ENCODE assay signal across 18 cellular contexts in the genomic region with DNA sequence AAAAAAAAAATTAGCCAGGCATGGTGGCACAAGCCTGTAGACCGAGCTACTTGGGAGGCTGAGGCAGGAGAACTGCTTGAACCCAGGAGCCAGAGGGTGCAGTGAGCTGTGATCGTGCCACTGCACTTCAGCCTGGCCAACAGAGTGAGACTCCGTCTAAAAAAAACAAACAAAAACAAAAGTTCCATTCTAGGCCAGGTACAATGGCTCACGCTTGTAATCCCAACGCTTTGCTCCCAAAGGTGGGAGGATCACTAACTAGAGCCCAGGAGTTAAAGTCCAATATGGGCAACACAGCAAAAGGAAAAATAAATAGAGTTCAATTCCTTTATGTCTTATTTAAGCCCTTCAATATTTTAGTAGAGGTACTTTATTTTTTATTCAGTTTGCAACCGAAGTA. TPM values are rescaled to one million over a fixed set of nuclear protein-coding genes. Genes with fewer than 3 reads are reported as not detected.
A peak's percentile ranks its signal among the peaks of the same experiment; 100 is the strongest.
DNase-seq lines count a peak whose midpoint lies in the region; ATAC-seq and TF ChIP-seq lines count a peak whose summit lies in the region.
"Had no signal": no experiment of that assay in that cellular context is flagged by ENCODE, and none has a peak within 500 bp of the region (broad histone marks: within the 10 kb centered on the region; RNA-seq: fewer than 3 reads in every experiment).

No MANE protein-coding gene starts in this region.

- no peak for ATAC-seq in activated CD8-positive, alpha-beta T cell treated with anti-CD3 and anti-CD28 coated beads, Interleukin-2, amount 10 ng/mL, durations not matched to agents 7 days and 5 days
- ATAC-seq in activated CD8-positive, alpha-beta T cell treated with anti-CD3 and anti-CD28 coated beads for 36 hours: no peak
- ATAC-seq in HG02763 (IDR thresholded peaks at IDR 0.05; ENCODE audit: unreplicated experiment): no peak
- ATAC-seq: A549; CD8-positive, alpha-beta T cell had no signal

- no peak overlapping the region for H3K4me2 ChIP-seq in osteoblast (ENCODE audit: insufficient read depth, low read length)
- H3K4me2 ChIP-seq: A549; BLaER1 treated with 17β-estradiol and CSF1 and Interleukin-3, amounts not matched to agents 10 nM and 100 nM had no signal

- H3K4me3 ChIP-seq in liver (ENCODE audit: low read depth in 1 of 3, low read length in 3 of 3) (no peak overlapping the region), osteoblast (ENCODE audit: insufficient read depth, low read length) (no peak overlapping the region)
- H3K4me3 ChIP-seq: A549; BLaER1 treated with 17β-estradiol and CSF1 and Interleukin-3, amounts not matched to agents 10 nM and 100 nM had no signal

- H3K9me3 ChIP-seq in liver (ENCODE audit: control insufficient read depth in 4 of 4, low read length in 3 of 4): no peaks in the 10 kb centered on the region
- H3K9me3 ChIP-seq in osteoblast (ENCODE audit: low read depth, low read length): no peaks in the 10 kb centered on the region
- H3K9me3 ChIP-seq: A549; BLaER1 treated with 17β-estradiol and CSF1 and Interleukin-3, amounts not matched to agents 10 nM and 100 nM; Caco-2 had no signal

- DNase-seq in activated CD8-positive, alpha-beta T cell treated with anti-CD3 and anti-CD28 coated beads, Interleukin-2, amount 10 ng/mL, durations not matched to agents 7 days and 5 days: no peak
- no peak for DNase-seq in activated CD8-positive, alpha-beta T cell treated with anti-CD3 and anti-CD28 coated beads for 36 hours
- DNase-seq in osteoblast (ENCODE audit: insufficient read length, low spot score, missing footprints) (peak; percentile 23), HPDE6-E6E7 (ENCODE audit: extremely low spot score) (no peak)
- DNase-seq: AML-193; Caco-2; Calu3; CD4-positive, alpha-beta T cell; CD8-positive, alpha-beta T cell; DMS79 treated with DMSO at 0.1 percent for 48 hours; GF-D8 had no signal

- no peak overlapping the region for H3K4me3 Mint-ChIP-seq in activated CD8-positive, alpha-beta T cell treated with anti-CD3 and anti-CD28 coated beads, Interleukin-2, amount 10 ng/mL, durations not matched to agents 7 days and 5 days
- H3K4me3 Mint-ChIP-seq in activated CD8-positive, alpha-beta T cell treated with anti-CD3 and anti-CD28 coated beads for 36 hours: no peak overlapping the region
- H3K4me3 Mint-ChIP-seq: B cell; CD4-positive, alpha-beta T cell; CD8-positive, alpha-beta T cell had no signal

- peaks cover 6% of the 10 kb centered on the region for H3K4me1 Mint-ChIP-seq in activated CD8-positive, alpha-beta T cell treated with anti-CD3 and anti-CD28 coated beads, Interleukin-2, amount 10 ng/mL, durations not matched to agents 7 days and 5 days (ENCODE audit: low read depth)
- peaks cover 17% of the 10 kb centered on the region for H3K4me1 Mint-ChIP-seq in activated CD8-positive, alpha-beta T cell treated with anti-CD3 and anti-CD28 coated beads for 36 hours (ENCODE audit: low read depth)
- H3K4me1 Mint-ChIP-seq: B cell had no signal

- peak overlapping the region; percentile 28 for H3K27ac Mint-ChIP-seq in activated CD8-positive, alpha-beta T cell treated with anti-CD3 and anti-CD28 coated beads, Interleukin-2, amount 10 ng/mL, durations not matched to agents 7 days and 5 days
- no peak overlapping the region for H3K27ac Mint-ChIP-seq in activated CD8-positive, alpha-beta T cell treated with anti-CD3 and anti-CD28 coated beads for 36 hours
- H3K27ac Mint-ChIP-seq: B cell; CD4-positive, alpha-beta T cell; CD8-positive, alpha-beta T cell had no signal

- no peak for TF ChIP-seq CTCF in activated CD8-positive, alpha-beta T cell treated with anti-CD3 and anti-CD28 coated beads for 36 hours (IDR thresholded peaks at IDR 0.05)
- TF ChIP-seq CTCF in liver (IDR thresholded peaks at IDR 0.05; ENCODE audit: low read depth, low read length, missing input control) (no peak), osteoblast (IDR thresholded peaks at IDR 0.05; ENCODE audit: extremely low read depth, low read depth, low read length) (no peak)

- no peak overlapping the region for H2AFZ ChIP-seq in osteoblast (ENCODE audit: low read length)

- H3K27me3 ChIP-seq in liver (ENCODE audit: control insufficient read depth in 4 of 4, insufficient read depth in 4 of 4, low read length in 3 of 4): no peaks in the 10 kb centered on the region
- H3K27me3 ChIP-seq in osteoblast (ENCODE audit: insufficient read depth, low read length): no peaks in the 10 kb centered on the region
- H3K27me3 ChIP-seq: BLaER1 treated with 17β-estradiol and CSF1 and Interleukin-3, amounts not matched to agents 10 nM and 100 nM had no signal

- H4K20me1 ChIP-seq in osteoblast (ENCODE audit: insufficient read depth, low read length): peaks cover 6% of the 10 kb centered on the region

- no peak overlapping the region for H3K9ac ChIP-seq in liver (ENCODE audit: low read depth in 1 of 2, low read length in 2 of 2)
- H3K9ac ChIP-seq: BLaER1 treated with 17β-estradiol and CSF1 and Interleukin-3, amounts not matched to agents 10 nM and 100 nM had no signal

- CTCF ChIA-PET in activated CD8-positive, alpha-beta T cell treated with anti-CD3 and anti-CD28 coated beads, Interleukin-2, amount 10 ng/mL, durations not matched to agents 7 days and 5 days (lab: Charles Lee): no interaction called here
- CTCF ChIA-PET in activated CD8-positive, alpha-beta T cell treated with anti-CD3 and anti-CD28 coated beads for 36 hours (lab: Charles Lee): no interaction called here

- peak; percentile 31 to 33 for TF ChIP-seq RAD21 in liver (IDR thresholded peaks at IDR 0.05)

- intact Hi-C loops in activated CD8-positive, alpha-beta T cell treated with anti-CD3 and anti-CD28 coated beads for 36 hours (cut with micrococcal nuclease): no loop called here

- 50% methylated on average over 6 of the region's 6 CpGs for WGBS in liver

- H3K36me3 ChIP-seq in liver (ENCODE audit: control insufficient read depth in 4 of 4, insufficient read depth in 3 of 4, low read depth in 1 of 4, low read length in 3 of 4): peaks cover 15 to 72% (median 55%) of the 10 kb centered on the region in 4 donors
- peaks cover 82% of the 10 kb centered on the region for H3K36me3 ChIP-seq in osteoblast (ENCODE audit: insufficient read depth, low read length)

- POLR2A ChIA-PET in activated CD8-positive, alpha-beta T cell treated with anti-CD3 and anti-CD28 coated beads, Interleukin-2, amount 10 ng/mL, durations not matched to agents 7 days and 5 days (lab: Charles Lee): no interaction called here
- POLR2A ChIA-PET in activated CD8-positive, alpha-beta T cell treated with anti-CD3 and anti-CD28 coated beads for 36 hours (lab: Charles Lee): no interaction called here

- H3K36me3 Mint-ChIP-seq in activated CD8-positive, alpha-beta T cell treated with anti-CD3 and anti-CD28 coated beads, Interleukin-2, amount 10 ng/mL, durations not matched to agents 7 days and 5 days (ENCODE audit: low read depth): peaks cover 71% of the 10 kb centered on the region
- peaks cover 70% of the 10 kb centered on the region for H3K36me3 Mint-ChIP-seq in activated CD8-positive, alpha-beta T cell treated with anti-CD3 and anti-CD28 coated beads for 36 hours (ENCODE audit: low read depth)

- H3K4me1 ChIP-seq in liver (ENCODE audit: control insufficient read depth in 4 of 4, insufficient read depth in 4 of 4, low read length in 3 of 4): peaks cover 0 to 16% (median 11%) of the 10 kb centered on the region in 4 donors
- H3K4me1 ChIP-seq in osteoblast (ENCODE audit: insufficient read depth, low read length): no peaks in the 10 kb centered on the region
- H3K4me1 ChIP-seq: A549, Caco-2 had no signal

- H3K27ac ChIP-seq in liver (ENCODE audit: low read depth in 1 of 2, low read length in 2 of 2): no peak overlapping the region
- no peak overlapping the region for H3K27ac ChIP-seq in osteoblast (ENCODE audit: low read depth, low read length)
- H3K27ac ChIP-seq: 22Rv1; A549; BLaER1 treated with 17β-estradiol and CSF1 and Interleukin-3, amounts not matched to agents 10 nM and 100 nM; C4-2B had no signal

- no peaks in the 10 kb centered on the region for H3K27me3 Mint-ChIP-seq in activated CD8-positive, alpha-beta T cell treated with anti-CD3 and anti-CD28 coated beads, Interleukin-2, amount 10 ng/mL, durations not matched to agents 7 days and 5 days (ENCODE audit: low read depth)
- H3K27me3 Mint-ChIP-seq in activated CD8-positive, alpha-beta T cell treated with anti-CD3 and anti-CD28 coated beads for 36 hours: no peaks in the 10 kb centered on the region
- H3K27me3 Mint-ChIP-seq: B cell; CD4-positive, alpha-beta T cell had no signal

- no peaks in the 10 kb centered on the region for H3K9me3 Mint-ChIP-seq in activated CD8-positive, alpha-beta T cell treated with anti-CD3 and anti-CD28 coated beads, Interleukin-2, amount 10 ng/mL, durations not matched to agents 7 days and 5 days (ENCODE audit: insufficient read depth)
- H3K9me3 Mint-ChIP-seq in activated CD8-positive, alpha-beta T cell treated with anti-CD3 and anti-CD28 coated beads for 36 hours: no peaks in the 10 kb centered on the region
- H3K9me3 Mint-ChIP-seq: CD4-positive, alpha-beta T cell; CD8-positive, alpha-beta T cell had no signal

- H3K79me2 ChIP-seq in osteoblast (ENCODE audit: insufficient read depth, low read length): peaks cover 16% of the 10 kb centered on the region

TF ChIP-seq in liver, 16 proteins besides CTCF, POLR2A, EP300 and RAD21 (continues in another document):
- TF ChIP-seq FOXA1 (IDR thresholded peaks at IDR 0.05) (peak; percentile 29), HNF4G (IDR thresholded peaks at IDR 0.05) (peak; percentile 63), NR2F2 (IDR thresholded peaks at IDR 0.05) (no peak), YY1 (IDR thresholded peaks at IDR 0.05) (peak; percentile 55), RXRA (IDR thresholded peaks at IDR 0.05) (peak; percentile 66 to 78), HNF4A (conservative IDR thresholded peaks at IDR 0.05) (peak; percentile 93 to 94), EGR1 (IDR thresholded peaks at IDR 0.05; ENCODE audit: low read depth in 2 of 2) (peak in 1 of 2 donors; percentile 75)

RNA-seq across cellular contexts. Expression of a gene that starts 47.5 kb away (rescaled TPM):
- total RNA-seq in activated CD8-positive, alpha-beta T cell treated with anti-CD3 and anti-CD28 coated beads, Interleukin-2, amount 10 ng/mL, durations not matched to agents 7 days and 5 days: 100 to 1,000 TPM; 262 TPM
- total RNA-seq in activated CD8-positive, alpha-beta T cell treated with anti-CD3 and anti-CD28 coated beads for 36 hours: 100 to 1,000 TPM; 274 to 281 TPM
- 100 to 1,000 TPM; 116 to 131 TPM for total RNA-seq in liver
- 10 to 100 TPM; 34.0 to 40.8 TPM for polyA plus RNA-seq in liver
- total RNA-seq in osteoblast: 114 and 122 TPM in 2 replicates
